ENCODE assay signal across 1 cellular context in genomic region chr7:45972629-45973312, GRCh38.
A peak's percentile ranks its signal among the peaks of the same experiment; 100 is the strongest.
TF ChIP-seq lines count a peak whose summit lies in the region.

No MANE protein-coding gene starts in this region.

TF ChIP-seq in HepG2, 621 proteins besides CTCF, POLR2A, EP300 and RAD21 (continued from another document and continues in another):
- TF ChIP-seq, protein P1, sequence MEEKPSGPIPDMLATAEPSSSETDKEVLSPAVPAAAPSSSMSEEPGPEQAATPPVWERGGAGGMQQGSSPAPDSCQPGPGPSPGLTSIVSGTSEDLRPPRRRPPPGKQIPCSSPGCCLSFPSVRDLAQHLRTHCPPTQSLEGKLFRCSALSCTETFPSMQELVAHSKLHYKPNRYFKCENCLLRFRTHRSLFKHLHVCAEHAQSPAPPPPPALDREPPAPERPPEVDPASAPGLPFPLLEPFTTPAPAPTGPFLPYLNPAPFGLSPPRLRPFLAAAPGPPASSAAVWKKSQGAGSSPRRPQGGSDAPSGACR (CRISPR knock-in tag; IDR thresholded peaks at IDR 0.05), result no peak
- TF ChIP-seq ZNF225 (CRISPR knock-in tag; IDR thresholded peaks at IDR 0.05), result no peak
- TF ChIP-seq YY1 (IDR thresholded peaks at IDR 0.05; ENCODE audit: insufficient read depth, insufficient replicate concordance, low read depth, low read length), result no peak
- peak; percentile 47; the same call in 1 of the 2 replicates for TF ChIP-seq PATZ1 (CRISPR knock-in tag; IDR thresholded peaks at IDR 0.05)
- TF ChIP-seq, protein P2, sequence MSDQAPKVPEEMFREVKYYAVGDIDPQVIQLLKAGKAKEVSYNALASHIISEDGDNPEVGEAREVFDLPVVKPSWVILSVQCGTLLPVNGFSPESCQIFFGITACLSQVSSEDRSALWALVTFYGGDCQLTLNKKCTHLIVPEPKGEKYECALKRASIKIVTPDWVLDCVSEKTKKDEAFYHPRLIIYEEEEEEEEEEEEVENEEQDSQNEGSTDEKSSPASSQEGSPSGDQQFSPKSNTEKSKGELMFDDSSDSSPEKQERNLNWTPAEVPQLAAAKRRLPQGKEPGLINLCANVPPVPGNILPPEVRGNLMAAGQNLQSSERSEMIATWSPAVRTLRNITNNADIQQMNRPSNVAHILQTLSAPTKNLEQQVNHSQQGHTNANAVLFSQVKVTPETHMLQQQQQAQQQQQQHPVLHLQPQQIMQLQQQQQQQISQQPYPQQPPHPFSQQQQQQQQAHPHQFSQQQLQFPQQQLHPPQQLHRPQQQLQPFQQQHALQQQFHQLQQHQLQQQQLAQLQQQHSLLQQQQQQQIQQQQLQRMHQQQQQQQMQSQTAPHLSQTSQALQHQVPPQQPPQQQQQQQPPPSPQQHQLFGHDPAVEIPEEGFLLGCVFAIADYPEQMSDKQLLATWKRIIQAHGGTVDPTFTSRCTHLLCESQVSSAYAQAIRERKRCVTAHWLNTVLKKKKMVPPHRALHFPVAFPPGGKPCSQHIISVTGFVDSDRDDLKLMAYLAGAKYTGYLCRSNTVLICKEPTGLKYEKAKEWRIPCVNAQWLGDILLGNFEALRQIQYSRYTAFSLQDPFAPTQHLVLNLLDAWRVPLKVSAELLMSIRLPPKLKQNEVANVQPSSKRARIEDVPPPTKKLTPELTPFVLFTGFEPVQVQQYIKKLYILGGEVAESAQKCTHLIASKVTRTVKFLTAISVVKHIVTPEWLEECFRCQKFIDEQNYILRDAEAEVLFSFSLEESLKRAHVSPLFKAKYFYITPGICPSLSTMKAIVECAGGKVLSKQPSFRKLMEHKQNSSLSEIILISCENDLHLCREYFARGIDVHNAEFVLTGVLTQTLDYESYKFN (CRISPR knock-in tag; conservative IDR thresholded peaks at IDR 0.05), result peak; percentile 68
- TF ChIP-seq XRCC5 (optimal IDR thresholded peaks at IDR 0.05; ENCODE audit: low read length), result peak; percentile 58
- TF ChIP-seq, protein P3, sequence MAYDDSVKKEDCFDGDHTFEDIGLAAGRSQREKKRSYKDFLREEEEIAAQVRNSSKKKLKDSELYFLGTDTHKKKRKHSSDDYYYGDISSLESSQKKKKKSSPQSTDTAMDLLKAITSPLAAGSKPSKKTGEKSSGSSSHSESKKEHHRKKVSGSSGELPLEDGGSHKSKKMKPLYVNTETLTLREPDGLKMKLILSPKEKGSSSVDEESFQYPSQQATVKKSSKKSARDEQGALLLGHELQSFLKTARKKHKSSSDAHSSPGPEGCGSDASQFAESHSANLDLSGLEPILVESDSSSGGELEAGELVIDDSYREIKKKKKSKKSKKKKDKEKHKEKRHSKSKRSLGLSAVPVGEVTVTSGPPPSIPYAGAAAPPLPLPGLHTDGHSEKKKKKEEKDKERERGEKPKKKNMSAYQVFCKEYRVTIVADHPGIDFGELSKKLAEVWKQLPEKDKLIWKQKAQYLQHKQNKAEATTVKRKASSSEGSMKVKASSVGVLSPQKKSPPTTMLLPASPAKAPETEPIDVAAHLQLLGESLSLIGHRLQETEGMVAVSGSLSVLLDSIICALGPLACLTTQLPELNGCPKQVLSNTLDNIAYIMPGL (CRISPR knock-in tag; IDR thresholded peaks at IDR 0.05; ENCODE audit: borderline replicate concordance in 1 of 2, low read depth in 1 of 2), result 0 out of 4 replicates have a peak, but pooled peaks of 1 of the 2 experiments have one; percentile 25
- no peak for TF ChIP-seq ZNF407 (CRISPR knock-in tag; IDR thresholded peaks at IDR 0.05; ENCODE audit: not compliant biosample characterization)
- TF ChIP-seq CBFB (CRISPR knock-in tag; IDR thresholded peaks at IDR 0.05), result peak; percentile 74; the same call in 1 of the 2 replicates
- TF ChIP-seq ZNF580 (CRISPR knock-in tag; IDR thresholded peaks at IDR 0.05; ENCODE audit: borderline replicate concordance, low read depth), result peak; percentile 43; the same call in 1 of the 2 replicates
- TF ChIP-seq FOXA3 (CRISPR knock-in tag; IDR thresholded peaks at IDR 0.05), result peak; percentile 74
- no peak for TF ChIP-seq KLF12 (CRISPR knock-in tag; IDR thresholded peaks at IDR 0.05; ENCODE audit: borderline replicate concordance)
- TF ChIP-seq MIXL1 (CRISPR knock-in tag; IDR thresholded peaks at IDR 0.05), result 0 out of 2 replicates have a peak, but pooled peaks have one; percentile 23
- peak; percentile 58 for TF ChIP-seq FOSL2 (CRISPR knock-in tag; IDR thresholded peaks at IDR 0.05)
- TF ChIP-seq KLF16 (CRISPR knock-in tag; IDR thresholded peaks at IDR 0.05), result peak in 1 of 2 experiments; percentile 67; a peak in 2 of 4 replicates
- 0 out of 2 replicates have a peak, but pooled peaks have one; percentile 3 for TF ChIP-seq NR1H2 (CRISPR knock-in tag; IDR thresholded peaks at IDR 0.05; ENCODE audit: borderline replicate concordance, low read depth)
- TF ChIP-seq SOX13 (IDR thresholded peaks at IDR 0.05), result peak; percentile 50; the same call in 1 of the 2 replicates
- peak in 1 of 2 experiments; percentile 91; a peak in 2 of 4 replicates for TF ChIP-seq SOX13 (CRISPR knock-in tag; conservative IDR thresholded peaks at IDR 0.05 in 1 of 2, IDR thresholded peaks at IDR 0.05 in 1 of 2)
- TF ChIP-seq, protein P4, sequence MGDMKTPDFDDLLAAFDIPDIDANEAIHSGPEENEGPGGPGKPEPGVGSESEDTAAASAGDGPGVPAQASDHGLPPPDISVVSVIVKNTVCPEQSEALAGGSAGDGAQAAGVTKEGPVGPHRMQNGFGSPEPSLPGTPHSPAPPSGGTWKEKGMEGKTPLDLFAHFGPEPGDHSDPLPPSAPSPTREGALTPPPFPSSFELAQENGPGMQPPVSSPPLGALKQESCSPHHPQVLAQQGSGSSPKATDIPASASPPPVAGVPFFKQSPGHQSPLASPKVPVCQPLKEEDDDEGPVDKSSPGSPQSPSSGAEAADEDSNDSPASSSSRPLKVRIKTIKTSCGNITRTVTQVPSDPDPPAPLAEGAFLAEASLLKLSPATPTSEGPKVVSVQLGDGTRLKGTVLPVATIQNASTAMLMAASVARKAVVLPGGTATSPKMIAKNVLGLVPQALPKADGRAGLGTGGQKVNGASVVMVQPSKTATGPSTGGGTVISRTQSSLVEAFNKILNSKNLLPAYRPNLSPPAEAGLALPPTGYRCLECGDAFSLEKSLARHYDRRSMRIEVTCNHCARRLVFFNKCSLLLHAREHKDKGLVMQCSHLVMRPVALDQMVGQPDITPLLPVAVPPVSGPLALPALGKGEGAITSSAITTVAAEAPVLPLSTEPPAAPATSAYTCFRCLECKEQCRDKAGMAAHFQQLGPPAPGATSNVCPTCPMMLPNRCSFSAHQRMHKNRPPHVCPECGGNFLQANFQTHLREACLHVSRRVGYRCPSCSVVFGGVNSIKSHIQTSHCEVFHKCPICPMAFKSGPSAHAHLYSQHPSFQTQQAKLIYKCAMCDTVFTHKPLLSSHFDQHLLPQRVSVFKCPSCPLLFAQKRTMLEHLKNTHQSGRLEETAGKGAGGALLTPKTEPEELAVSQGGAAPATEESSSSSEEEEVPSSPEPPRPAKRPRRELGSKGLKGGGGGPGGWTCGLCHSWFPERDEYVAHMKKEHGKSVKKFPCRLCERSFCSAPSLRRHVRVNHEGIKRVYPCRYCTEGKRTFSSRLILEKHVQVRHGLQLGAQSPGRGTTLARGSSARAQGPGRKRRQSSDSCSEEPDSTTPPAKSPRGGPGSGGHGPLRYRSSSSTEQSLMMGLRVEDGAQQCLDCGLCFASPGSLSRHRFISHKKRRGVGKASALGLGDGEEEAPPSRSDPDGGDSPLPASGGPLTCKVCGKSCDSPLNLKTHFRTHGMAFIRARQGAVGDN (CRISPR knock-in tag; IDR thresholded peaks at IDR 0.05), result peak; percentile 84
- TF ChIP-seq HNRNPLL (IDR thresholded peaks at IDR 0.05; ENCODE audit: low read depth, low read length, poor library complexity, severe bottlenecking), result peak; percentile 28
- no peak for TF ChIP-seq ZNF563 (CRISPR knock-in tag; IDR thresholded peaks at IDR 0.05)
- TF ChIP-seq NCOA1 (CRISPR knock-in tag; IDR thresholded peaks at IDR 0.05), result no peak
- peak; percentile 97 for TF ChIP-seq ZMYM2 (CRISPR knock-in tag; IDR thresholded peaks at IDR 0.05)
- peak; percentile 92 for TF ChIP-seq KDM1A (CRISPR knock-in tag; IDR thresholded peaks at IDR 0.05)
- TF ChIP-seq KDM6A (CRISPR knock-in tag; IDR thresholded peaks at IDR 0.05; ENCODE audit: low read depth), result no peak
- no peak for TF ChIP-seq ZNF431 (CRISPR knock-in tag; IDR thresholded peaks at IDR 0.05; ENCODE audit: borderline replicate concordance, low read depth)
- TF ChIP-seq POGZ (CRISPR knock-in tag; IDR thresholded peaks at IDR 0.05), result peak; percentile 85
- peak; percentile 90; the same call in 1 of the 2 replicates for TF ChIP-seq NCOR1 (IDR thresholded peaks at IDR 0.05; ENCODE audit: borderline replicate concordance, low read length)
- TF ChIP-seq SKI (IDR thresholded peaks at IDR 0.05; ENCODE audit: partially characterized antibody), result no peak
- TF ChIP-seq SNRNP70 (IDR thresholded peaks at IDR 0.05; ENCODE audit: low read depth, low read length), result no peak
- peak; percentile 27; the same call in 1 of the 2 replicates for TF ChIP-seq TCF7 (IDR thresholded peaks at IDR 0.05; ENCODE audit: low read depth)
- TF ChIP-seq KLF13 (CRISPR knock-in tag; IDR thresholded peaks at IDR 0.05), result no peak
- no peak for TF ChIP-seq SUZ12 (IDR thresholded peaks at IDR 0.05; ENCODE audit: low read depth, low read length)
- TF ChIP-seq ZSCAN21 (CRISPR knock-in tag; IDR thresholded peaks at IDR 0.05; ENCODE audit: borderline replicate concordance), result 0 out of 2 replicates have a peak, but pooled peaks have one; percentile 21
- no peak for TF ChIP-seq PAF1 (CRISPR knock-in tag; IDR thresholded peaks at IDR 0.05)
- TF ChIP-seq NFYC (CRISPR knock-in tag; IDR thresholded peaks at IDR 0.05), result no peak
- TF ChIP-seq NR2F6 (IDR thresholded peaks at IDR 0.05), result peak; percentile 51
- TF ChIP-seq NR2F6 (CRISPR knock-in tag; IDR thresholded peaks at IDR 0.05), result peak; percentile 68
- TF ChIP-seq ZFX (CRISPR knock-in tag; IDR thresholded peaks at IDR 0.05; ENCODE audit: low read depth), result peak; percentile 41
- TF ChIP-seq EHMT2 (IDR thresholded peaks at IDR 0.05; ENCODE audit: borderline replicate concordance, low read depth, low read length), result peak; percentile 40; the same call in 1 of the 2 replicates
